ENCODE assay signal across 15 cellular contexts in genomic region chr11:46222485-46223251, GRCh38. TPM values are rescaled to one million over a fixed set of nuclear protein-coding genes. Genes with fewer than 3 reads are reported as not detected.
DNase-seq lines count a peak whose midpoint lies in the region; ATAC-seq and TF ChIP-seq lines count a peak whose summit lies in the region.
"Had no signal": no experiment of that assay in that cellular context is flagged by ENCODE, and none has a peak within 500 bp of the region (broad histone marks: within the 10 kb centered on the region; RNA-seq: fewer than 3 reads in every experiment).

No MANE protein-coding gene starts in this region.

- no peak for TF ChIP-seq CTCF in PC-9 (conservative IDR thresholded peaks at IDR 0.05)
- no peak for TF ChIP-seq CTCF in endothelial cell (IDR thresholded peaks at IDR 0.05; ENCODE audit: unreplicated experiment)
- TF ChIP-seq CTCF in smooth muscle cell (IDR thresholded peaks at IDR 0.05; ENCODE audit: borderline replicate concordance, insufficient read depth, poor library complexity, severe bottlenecking) = no peak

- H3K9me3 ChIP-seq in PC-9 (ENCODE audit: insufficient read depth, low read depth) (no peaks in the 10 kb centered on the region), smooth muscle cell (replicated peaks; ENCODE audit: low read depth) (no peaks in the 10 kb centered on the region), right cardiac atrium (ENCODE audit: control insufficient read depth, low read length) (no peaks in the 10 kb centered on the region)
- H3K9me3 ChIP-seq: ascending aorta had no signal

- intact Hi-C loops in PC-9 (cut with micrococcal nuclease; ENCODE audit: unreplicated experiment) (no loop called here), right cardiac atrium (cut with DNase I) (no loop called here)

- 83% methylated on average over 5 of the region's 5 CpGs for WGBS in smooth muscle cell (ENCODE audit: low lambda C conversion rate)
- 65% methylated on average over 5 of the region's 5 CpGs for WGBS in right cardiac atrium

- no peaks in the 10 kb centered on the region for H3K36me3 ChIP-seq in PC-9 (ENCODE audit: low read depth)
- H3K36me3 ChIP-seq in smooth muscle cell (ENCODE audit: low read depth) = no peaks in the 10 kb centered on the region
- H3K36me3 ChIP-seq: ascending aorta had no signal

- H3F3A ChIP-seq in PC-9 (ENCODE audit: insufficient read depth, low read depth) (0 out of 2 replicates have a peak, but pooled peaks cover 4% of the 10 kb centered on the region), smooth muscle cell (ENCODE audit: low read depth) (no peaks in the 10 kb centered on the region)

- H3K4me2 ChIP-seq in PC-9 (no peak overlapping the region), smooth muscle cell (no peak overlapping the region)

- H3K27me3 Mint-ChIP-seq in endothelial cell (ENCODE audit: unreplicated experiment) = peaks cover 1% of the 10 kb centered on the region

- no peak overlapping the region for H3K9ac ChIP-seq in smooth muscle cell (ENCODE audit: low read depth)
- H3K9ac ChIP-seq: parathyroid adenoma had no signal

- POLR2A ChIA-PET in PC-9 (lab: Charles Lee; ENCODE audit: unreplicated experiment) = no interaction called here

- H3K4me1 Mint-ChIP-seq in endothelial cell (ENCODE audit: unreplicated experiment) = peaks cover 32% of the 10 kb centered on the region
- H3K4me1 Mint-ChIP-seq: activated T-helper 17 cell treated with anti-CD3 and anti-CD28 coated beads, Interleukin-2, amount 50 U/mL, for 72 hours; mesothelial cell of epicardium had no signal

- ATAC-seq in GM21825 (IDR thresholded peaks at IDR 0.05; ENCODE audit: unreplicated experiment) = no peak
- no peak for ATAC-seq in right cardiac atrium
- ATAC-seq: activated T-helper 17 cell treated with anti-CD3 and anti-CD28 coated beads, Interleukin-2, amount 50 U/mL, for 72 hours had no signal

- no peaks in the 10 kb centered on the region for H3K36me3 Mint-ChIP-seq in endothelial cell (ENCODE audit: low read depth, unreplicated experiment)
- H3K36me3 Mint-ChIP-seq: activated CD4-positive, alpha-beta memory T cell treated with anti-CD3 and anti-CD28 coated beads for 36 hours; mesothelial cell of epicardium had no signal

- H3K9me2 ChIP-seq in PC-9 (ENCODE audit: insufficient read depth) = no peaks in the 10 kb centered on the region

- H3K4me3 ChIP-seq in PC-9 (no peak overlapping the region), smooth muscle cell (no peak overlapping the region), right cardiac atrium (ENCODE audit: low read length) (no peak overlapping the region)
- H3K4me3 ChIP-seq: ascending aorta had no signal

- no peaks in the 10 kb centered on the region for H3K27me3 ChIP-seq in PC-9 (ENCODE audit: insufficient read depth, low read depth)
- H3K27me3 ChIP-seq in smooth muscle cell (ENCODE audit: low read depth) = no peaks in the 10 kb centered on the region
- no peaks in the 10 kb centered on the region for H3K27me3 ChIP-seq in right cardiac atrium (ENCODE audit: control insufficient read depth, insufficient read depth)
- H3K27me3 ChIP-seq: ascending aorta had no signal

- peak; percentile 15 for DNase-seq in NCI-H82 (lab: John Stamatoyannopoulos, UW)
- no peak for DNase-seq in NCI-H82 treated with DMSO at 0.1 percent for 48 hours (lab: John Stamatoyannopoulos, UW; ENCODE audit: unreplicated experiment)
- DNase-seq in PC-9 = no peak
- peak; percentile 17 for DNase-seq in endothelial cell (ENCODE audit: low spot score)
- DNase-seq in smooth muscle cell (lab: John Stamatoyannopoulos, UW; ENCODE audit: unreplicated experiment) = no peak
- no peak for DNase-seq in right cardiac atrium
- DNase-seq in RKO (ENCODE audit: low spot score) = no peak
- DNase-seq: activated CD4-positive, alpha-beta memory T cell treated with anti-CD3 and anti-CD28 coated beads for 36 hours; effector CD4-positive, alpha-beta T cell; foreskin melanocyte had no signal

- H3K79me2 ChIP-seq in PC-9 (ENCODE audit: low read depth) (no peaks in the 10 kb centered on the region), smooth muscle cell (ENCODE audit: low read depth) (no peaks in the 10 kb centered on the region)
- H3K79me2 ChIP-seq: parathyroid adenoma had no signal

- no peak overlapping the region for H3K27ac ChIP-seq in PC-9
- no peak overlapping the region for H3K27ac ChIP-seq in smooth muscle cell (ENCODE audit: low read depth)
- no peak overlapping the region for H3K27ac ChIP-seq in right cardiac atrium (ENCODE audit: low read length)
- H3K27ac ChIP-seq: ascending aorta, parathyroid adenoma had no signal

- no peaks in the 10 kb centered on the region for H3K9me3 Mint-ChIP-seq in endothelial cell (ENCODE audit: unreplicated experiment)
- H3K9me3 Mint-ChIP-seq: activated CD4-positive, alpha-beta memory T cell treated with anti-CD3 and anti-CD28 coated beads for 36 hours; activated T-helper 17 cell treated with anti-CD3 and anti-CD28 coated beads, Interleukin-2, amount 50 U/mL, for 72 hours; mesothelial cell of epicardium had no signal

- H2AFZ ChIP-seq in PC-9 (peak overlapping the region; percentile 66; the same call in 1 of the 2 replicates), smooth muscle cell (ENCODE audit: low read depth) (peak overlapping the region; percentile 73)
- H2AFZ ChIP-seq: parathyroid adenoma had no signal

- CTCF ChIA-PET in PC-9 (lab: Charles Lee) = no interaction called here

- no peaks in the 10 kb centered on the region for H4K20me1 ChIP-seq in PC-9 (ENCODE audit: insufficient read depth)
- H4K20me1 ChIP-seq in smooth muscle cell (ENCODE audit: low read depth) = no peaks in the 10 kb centered on the region

- no TSS peak for BruUV-seq in PC-9 (replicated peaks; lab: Mats Ljungman, UMichigan)

- no peaks in the 10 kb centered on the region; the same call in 1 of the 2 replicates for H3K4me1 ChIP-seq in PC-9 (replicated peaks; ENCODE audit: insufficient read depth)
- peaks cover 3% of the 10 kb centered on the region for H3K4me1 ChIP-seq in smooth muscle cell (ENCODE audit: low read depth)
- H3K4me1 ChIP-seq in right cardiac atrium (ENCODE audit: control insufficient read depth, insufficient read depth, low read length) = no peaks in the 10 kb centered on the region
- H3K4me1 ChIP-seq: ascending aorta, parathyroid adenoma had no signal

- no peak overlapping the region for H3K4me3 Mint-ChIP-seq in endothelial cell (ENCODE audit: unreplicated experiment)
- H3K4me3 Mint-ChIP-seq: activated CD4-positive, alpha-beta memory T cell treated with anti-CD3 and anti-CD28 coated beads for 36 hours; activated T-helper 17 cell treated with anti-CD3 and anti-CD28 coated beads, Interleukin-2, amount 50 U/mL, for 72 hours; mesothelial cell of epicardium had no signal

- H3K27ac Mint-ChIP-seq in endothelial cell (ENCODE audit: unreplicated experiment) = peak overlapping the region; percentile 85
- H3K27ac Mint-ChIP-seq: activated CD4-positive, alpha-beta memory T cell treated with anti-CD3 and anti-CD28 coated beads for 36 hours; activated T-helper 17 cell treated with anti-CD3 and anti-CD28 coated beads, Interleukin-2, amount 50 U/mL, for 72 hours; mesothelial cell of epicardium had no signal

RNA-seq across cellular contexts. Expression of gene CREB3L1, which starts 54.8 kb away (rescaled TPM):
- total RNA-seq in PC-9 (2021) (1.3 and 3.1 TPM in 2 replicates), endothelial cell (ENCODE audit: unreplicated experiment) (21.6 TPM), smooth muscle cell (49.1 and 63.3 TPM in 2 replicates), right cardiac atrium (10 to 100 TPM in 3 of 4 donors, 1 to 10 TPM in 1; 9.7 to 18.8 (median 15.3) TPM)
- polyA plus RNA-seq in smooth muscle cell (385 and 437 TPM in 2 replicates), right cardiac atrium (15.2 TPM)
- total RNA-seq: activated CD4-positive, alpha-beta memory T cell treated with anti-CD3 and anti-CD28 coated beads for 36 hours; activated T-helper 17 cell treated with anti-CD3 and anti-CD28 coated beads, Interleukin-2, amount 50 U/mL, for 72 hours had no signal

Comparison
In these comparisons a context has a peak if more than half of its experiments do, and no peak if none do; other contexts are left out.
1. DNase-seq: peak in NCI-H82 (single experiment) and endothelial cell (single experiment); none in NCI-H82 treated with DMSO at 0.1 percent for 48 hours (single experiment), PC-9 (0 of 2), smooth muscle cell (single experiment), right cardiac atrium (0 of 3) and RKO (single experiment).